29 cellular contexts compared by ENCODE assay signal in genomic region chr6:143206550-143206949, GRCh38.
"Had no signal": no experiment of that assay in that cellular context is flagged by ENCODE, and none has a peak within 500 bp of the region (broad histone marks: within the 10 kb centered on the region; RNA-seq: fewer than 3 reads in every experiment).

No MANE protein-coding gene starts in this region.

- ATAC-seq: activated CD4-positive, alpha-beta T cell treated with anti-CD3 and anti-CD28 coated beads for 36 hours; activated T-helper 17 cell treated with anti-CD3 and anti-CD28 coated beads, Interleukin-2, amount 50 U/mL, for 72 hours; effector memory CD8-positive, alpha-beta T cell had no signal

- FAIRE-seq: astrocyte, bronchial epithelial cell, colon had no signal

- H3K4me3 ChIP-seq: esophagus squamous epithelium had no signal

- H3K27ac ChIP-seq: brain microvascular endothelial cell, esophagus squamous epithelium had no signal

- H3K27me3 ChIP-seq: brain microvascular endothelial cell, esophagus squamous epithelium had no signal

- H3K36me3 ChIP-seq: brain microvascular endothelial cell, esophagus squamous epithelium had no signal

- DNase-seq: activated CD4-positive, alpha-beta memory T cell treated with anti-CD3 and anti-CD28 coated beads, Interleukin-2, amount 10 ng/mL, durations not matched to agents 7 days and 5 days; activated CD4-positive, alpha-beta T cell treated with anti-CD3 and anti-CD28 coated beads for 36 hours; activated CD4-positive, alpha-beta T cell treated with anti-CD3 and anti-CD28 coated beads, Interleukin-2, amount 10 ng/mL, durations not matched to agents 24 days and 14 days; activated CD4-positive, CD25-positive, alpha-beta regulatory T cell; activated CD4-positive, CD25-positive, alpha-beta regulatory T cell treated with anti-CD3 and anti-CD28 coated beads, Interleukin-2, amount 50 U/mL, for 72 hours; activated CD8-positive, alpha-beta memory T cell treated with anti-CD3 and anti-CD28 coated beads, Interleukin-2, amount 50 U/mL, for 48 hours; activated effector memory CD4-positive, alpha-beta T cell treated with Interleukin-2 at 50 U/mL for 16 hours; activated gamma-delta T cell treated with Interleukin-2 at 50 U/mL for 16 hours; activated naive CD4-positive, alpha-beta T cell treated with anti-CD3 and anti-CD28 coated beads, Interleukin-2, amount 50 U/mL, for 16 hours; activated naive CD4-positive, alpha-beta T cell treated with Interleukin-2 at 50 U/mL for 16 hours; activated T-cell treated with anti-CD3 and anti-CD28 coated beads for 4 hours; activated T-cell treated with anti-CD3 and anti-CD28 coated beads, Interleukin-2, amount 50 U/mL, for 24 hours; amniotic stem cell; anterior cingulate cortex; brain microvascular endothelial cell; caudate nucleus; cortex of kidney; dermis blood vessel endothelial cell; effector CD4-positive, alpha-beta T cell; effector memory CD8-positive, alpha-beta T cell; erythroblast; esophagus squamous epithelium; foreskin melanocyte; head of caudate nucleus; T-helper 2 cell had no signal
